In the genomic region with DNA sequence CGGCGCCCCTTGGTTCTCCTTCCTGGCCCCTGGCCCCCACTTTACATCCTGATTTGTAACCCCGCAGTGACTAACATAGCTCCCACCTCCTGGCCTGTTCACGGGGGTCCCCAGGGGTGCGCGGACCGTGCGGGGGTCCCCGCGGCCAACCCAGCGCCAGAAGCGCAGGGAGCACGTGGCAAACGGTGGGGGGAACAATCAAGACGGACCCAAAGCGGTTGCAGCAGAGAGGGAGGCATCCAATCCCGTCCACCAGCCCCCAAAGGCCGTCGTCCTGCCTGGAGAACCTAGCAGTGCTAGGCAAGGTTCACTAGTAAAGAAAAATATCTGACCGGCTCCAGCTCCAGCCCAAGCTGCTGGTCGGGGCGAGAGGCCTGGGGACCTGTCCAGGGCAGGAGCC, we compare ENCODE assay signal across 19 cellular contexts.
DNase-seq lines count a peak whose midpoint lies in the region; ATAC-seq and TF ChIP-seq lines count a peak whose summit lies in the region.
"Had no signal": no experiment of that assay in that cellular context is flagged by ENCODE, and none has a peak within 500 bp of the region (broad histone marks: within the 10 kb centered on the region; RNA-seq: fewer than 3 reads in every experiment).

No MANE protein-coding gene starts in this region.

- no peak overlapping the region for H2AK5ac ChIP-seq in mesenchymal stem cell (ENCODE audit: low read length, severe bottlenecking)

- H2AFZ ChIP-seq in GM23338 (0 out of 2 replicates have a peak overlapping the region, but pooled peaks have one; percentile 43), mesenchymal stem cell (ENCODE audit: low read depth, low read length) (no peak overlapping the region)
- H2AFZ ChIP-seq: PC-9 had no signal

- H3K4me3 ChIP-seq in GM23338 (no peak overlapping the region), colonic mucosa (no peak overlapping the region), mesenchymal stem cell (ENCODE audit: insufficient read depth in 1 of 2, low read depth in 1 of 2, low read length in 2 of 2) (no peak overlapping the region), suprapubic skin (peak overlapping the region; percentile 1)
- H3K4me3 ChIP-seq: PC-9 had no signal

- peak overlapping the region in 1 of 2 experiments; percentile 80 for H2BK12ac ChIP-seq in mesenchymal stem cell (ENCODE audit: low read length in 2 of 2)

- no peak overlapping the region for H3K27ac Mint-ChIP-seq in GM23338

- peak; percentile 40 for ATAC-seq in GM23338
- no peak for ATAC-seq in GM18505 (IDR thresholded peaks at IDR 0.05; ENCODE audit: unreplicated experiment)
- ATAC-seq in HG02884 (IDR thresholded peaks at IDR 0.05; ENCODE audit: unreplicated experiment), result no peak
- ATAC-seq: stimulated activated naive B cell treated with anti-CD40 and anti-IgM and Interleukin-4, amounts not matched to agents 10 μg/mL and 1 μg/mL and 100 μg/mL, for 72 hours had no signal

- DNase-seq in GM23338 (ENCODE audit: low spot score) (peak; percentile 25), colonic mucosa (no peak), mesenchymal stem cell (no peak), suprapubic skin (ENCODE audit: low spot score in 2 of 2) (no peak), NCI-H1930 (lab: John Stamatoyannopoulos, UW) (no peak), SKM-1 (lab: John Stamatoyannopoulos, UW; ENCODE audit: unreplicated experiment) (no peak)
- DNase-seq: activated effector memory CD4-positive, alpha-beta T cell treated with Interleukin-2 at 50 U/mL for 16 hours; DND-41; erythroblast; MM.1S; NCI-H1436 treated with DMSO at 0.1 percent for 48 hours; NCI-H82; PC-9; stimulated activated naive B cell treated with anti-CD40 and anti-IgM and Interleukin-4, amounts not matched to agents 10 μg/mL and 1 μg/mL and 100 μg/mL, for 72 hours; T-helper 9 cell had no signal

- TF ChIP-seq POLR2A in suprapubic skin (IDR thresholded peaks at IDR 0.05), result no peak
- no peak for TF ChIP-seq POLR2A in GM18505 (IDR thresholded peaks at IDR 0.05; ENCODE audit: borderline replicate concordance, extremely low read depth, insufficient read depth, insufficient read length)

- no peaks in the 10 kb centered on the region for H3K79me2 ChIP-seq in GM23338 (replicated peaks; ENCODE audit: insufficient read depth)

- H3K14ac ChIP-seq in mesenchymal stem cell (ENCODE audit: low read length in 2 of 2), result no peak overlapping the region

- TF ChIP-seq CTCF in GM23338 (conservative IDR thresholded peaks at IDR 0.05; ENCODE audit: low read depth in 2 of 2) (no peak), colonic mucosa (IDR thresholded peaks at IDR 0.05) (no peak), suprapubic skin (IDR thresholded peaks at IDR 0.05) (no peak)

- no peak overlapping the region for H3K23ac ChIP-seq in mesenchymal stem cell (ENCODE audit: low read length in 2 of 2)

- no peaks in the 10 kb centered on the region for H4K20me1 ChIP-seq in GM23338 (replicated peaks; ENCODE audit: insufficient read depth)

- peak overlapping the region; percentile 43 to 55 for H3K18ac ChIP-seq in mesenchymal stem cell (ENCODE audit: low read depth in 1 of 2, low read length in 2 of 2)

- peak overlapping the region; percentile 30 for H4K91ac ChIP-seq in mesenchymal stem cell (ENCODE audit: low read length)

- no peak overlapping the region for H2BK5ac ChIP-seq in mesenchymal stem cell (ENCODE audit: low read depth, low read length, poor library complexity, severe bottlenecking)

- H3K27me3 Mint-ChIP-seq in GM23338 (ENCODE audit: insufficient read depth, low read depth, poor library complexity), result peaks cover 5% of the 10 kb centered on the region
- H3K27me3 Mint-ChIP-seq: stimulated activated naive B cell treated with anti-CD40 and anti-IgM and Interleukin-4, amounts not matched to agents 10 μg/mL and 1 μg/mL and 100 μg/mL, for 72 hours had no signal

- no peak for TF ChIP-seq EP300 in suprapubic skin (IDR thresholded peaks at IDR 0.05)

- H3K4me1 ChIP-seq in GM23338 (ENCODE audit: insufficient read depth), result peaks cover 7% of the 10 kb centered on the region; the same call in 1 of the 2 replicates
- H3K4me1 ChIP-seq in colonic mucosa, result peaks cover 11% of the 10 kb centered on the region
- H3K4me1 ChIP-seq in mesenchymal stem cell (ENCODE audit: control insufficient read depth, insufficient read depth, low read depth, low read length), result peaks cover 27% of the 10 kb centered on the region
- H3K4me1 ChIP-seq in suprapubic skin, result peaks cover 23% of the 10 kb centered on the region

- H3K79me1 ChIP-seq in mesenchymal stem cell (replicated peaks; ENCODE audit: low read length, poor library complexity, severe bottlenecking), result no peaks in the 10 kb centered on the region

- no peak overlapping the region for H3K4me3 Mint-ChIP-seq in GM23338
- H3K4me3 Mint-ChIP-seq: stimulated activated naive B cell treated with anti-CD40 and anti-IgM and Interleukin-4, amounts not matched to agents 10 μg/mL and 1 μg/mL and 100 μg/mL, for 72 hours had no signal

- H3K27ac ChIP-seq in GM23338 (ENCODE audit: low read depth) (no peak overlapping the region), colonic mucosa (no peak overlapping the region), mesenchymal stem cell (ENCODE audit: low read length, poor library complexity, severe bottlenecking) (no peak overlapping the region), suprapubic skin (no peak overlapping the region)
- H3K27ac ChIP-seq: HL-60, neutrophil, PC-9 had no signal

- H3K4me1 Mint-ChIP-seq in GM23338, result peaks cover 19% of the 10 kb centered on the region

- H2BK120ac ChIP-seq in mesenchymal stem cell (ENCODE audit: low read depth, low read length), result peak overlapping the region; percentile 39

- no peaks in the 10 kb centered on the region for H3K27me3 ChIP-seq in GM23338 (ENCODE audit: insufficient read depth)
- no peaks in the 10 kb centered on the region for H3K27me3 ChIP-seq in colonic mucosa
- no peaks in the 10 kb centered on the region for H3K27me3 ChIP-seq in mesenchymal stem cell (ENCODE audit: control insufficient read depth in 1 of 2, insufficient read depth in 1 of 2, low read length in 2 of 2)
- no peaks in the 10 kb centered on the region for H3K27me3 ChIP-seq in suprapubic skin

- peak overlapping the region in 1 of 2 experiments; percentile 70 for H3K4ac ChIP-seq in mesenchymal stem cell (ENCODE audit: low read depth in 1 of 2, low read length in 2 of 2)

- H4K8ac ChIP-seq in mesenchymal stem cell (ENCODE audit: low read length), result no peak overlapping the region

- intact Hi-C loops in colonic mucosa (cut with DNase I), result no loop called here

- H3K9ac ChIP-seq in colonic mucosa (ENCODE audit: low read depth in 2 of 2, low read length in 2 of 2) (peak overlapping the region; percentile 31 to 52), mesenchymal stem cell (ENCODE audit: low read length) (no peak overlapping the region)

- WGBS in mesenchymal stem cell, result 77% methylated on average over 20 of the region's 22 CpGs
- WGBS in suprapubic skin, result 63% methylated on average over 7 of the region's 22 CpGs

- H3K36me3 ChIP-seq in GM23338 (ENCODE audit: insufficient read depth), result no peaks in the 10 kb centered on the region
- no peaks in the 10 kb centered on the region for H3K36me3 ChIP-seq in colonic mucosa
- H3K36me3 ChIP-seq in mesenchymal stem cell (ENCODE audit: control insufficient read depth in 1 of 2, insufficient read depth in 2 of 2, low read depth in 1 of 2, low read length in 2 of 2), result no peaks in the 10 kb centered on the region
- H3K36me3 ChIP-seq in suprapubic skin, result no peaks in the 10 kb centered on the region
- H3K36me3 ChIP-seq: neutrophil had no signal

- H3F3A ChIP-seq in GM23338 (replicated peaks; ENCODE audit: low read depth), result no peaks in the 10 kb centered on the region

- H3K4me2 ChIP-seq in GM23338, result no peak overlapping the region
- no peak overlapping the region for H3K4me2 ChIP-seq in mesenchymal stem cell (ENCODE audit: low read length, poor library complexity, severe bottlenecking)
- H3K4me2 ChIP-seq: PC-9 had no signal

- no peaks in the 10 kb centered on the region for H3K9me3 ChIP-seq in colonic mucosa
- H3K9me3 ChIP-seq in mesenchymal stem cell (ENCODE audit: control insufficient read depth, low read length), result peaks cover 3% of the 10 kb centered on the region
- no peaks in the 10 kb centered on the region for H3K9me3 ChIP-seq in suprapubic skin
- H3K9me3 ChIP-seq: neutrophil had no signal

- no peaks in the 10 kb centered on the region for H3K36me3 Mint-ChIP-seq in GM23338 (ENCODE audit: low read depth)

- no peak overlapping the region for H2BK15ac ChIP-seq in mesenchymal stem cell (ENCODE audit: low read depth, poor library complexity, severe bottlenecking)

- H3K9me3 Mint-ChIP-seq in GM23338, result no peaks in the 10 kb centered on the region
- H3K9me3 Mint-ChIP-seq: stimulated activated naive B cell treated with anti-CD40 and anti-IgM and Interleukin-4, amounts not matched to agents 10 μg/mL and 1 μg/mL and 100 μg/mL, for 72 hours had no signal

- no peaks in the 10 kb centered on the region for H3K9me2 ChIP-seq in GM23338 (ENCODE audit: insufficient read depth)

TF ChIP-seq in GM23338, 12 proteins besides CTCF, POLR2A, EP300 and RAD21 (continues in another document):
- no peak for TF ChIP-seq STAT1 (IDR thresholded peaks at IDR 0.05; ENCODE audit: unreplicated experiment)
- TF ChIP-seq, protein P1, sequence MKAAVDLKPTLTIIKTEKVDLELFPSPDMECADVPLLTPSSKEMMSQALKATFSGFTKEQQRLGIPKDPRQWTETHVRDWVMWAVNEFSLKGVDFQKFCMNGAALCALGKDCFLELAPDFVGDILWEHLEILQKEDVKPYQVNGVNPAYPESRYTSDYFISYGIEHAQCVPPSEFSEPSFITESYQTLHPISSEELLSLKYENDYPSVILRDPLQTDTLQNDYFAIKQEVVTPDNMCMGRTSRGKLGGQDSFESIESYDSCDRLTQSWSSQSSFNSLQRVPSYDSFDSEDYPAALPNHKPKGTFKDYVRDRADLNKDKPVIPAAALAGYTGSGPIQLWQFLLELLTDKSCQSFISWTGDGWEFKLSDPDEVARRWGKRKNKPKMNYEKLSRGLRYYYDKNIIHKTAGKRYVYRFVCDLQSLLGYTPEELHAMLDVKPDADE (IDR thresholded peaks at IDR 0.05), result no peak
